8 cellular contexts compared by ENCODE assay signal in the genomic region with DNA sequence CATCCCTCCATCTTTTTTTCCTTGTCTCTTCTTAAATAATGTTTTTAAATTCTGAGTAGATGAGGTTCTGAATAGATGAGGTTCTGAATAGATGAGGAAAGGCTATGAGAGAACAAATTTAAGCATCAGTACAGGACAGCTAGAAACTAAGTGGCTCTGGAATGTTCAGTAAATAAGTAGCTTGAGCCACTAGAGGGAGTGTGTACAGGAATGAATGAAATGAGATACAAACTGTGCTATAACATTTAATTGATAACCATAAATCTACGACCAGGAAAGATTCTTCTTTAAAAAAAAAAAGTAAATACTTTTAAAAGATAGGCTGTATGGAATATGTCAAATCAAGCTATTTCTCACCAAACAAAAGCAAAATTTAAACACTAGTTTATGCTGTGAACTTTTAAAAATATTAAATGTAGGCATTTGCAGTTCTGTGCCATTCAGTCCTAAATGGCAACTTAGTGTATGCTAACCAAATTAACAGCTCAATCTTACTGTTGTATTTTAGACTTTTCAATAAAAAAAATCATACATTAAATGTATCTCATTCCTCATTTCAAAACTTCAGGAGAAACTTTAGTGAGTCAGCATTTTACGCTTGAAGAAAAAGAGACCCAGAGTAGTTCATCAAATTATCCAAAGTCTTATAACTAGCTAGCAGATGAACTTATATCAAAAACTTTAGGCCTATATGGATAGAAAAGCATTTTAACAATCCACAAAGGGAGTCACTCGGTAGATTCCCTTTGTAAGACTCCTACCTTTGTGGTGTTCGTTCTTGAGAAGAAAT.
DNase-seq lines count a peak whose midpoint lies in the region; ATAC-seq and TF ChIP-seq lines count a peak whose summit lies in the region.

No MANE protein-coding gene starts in this region.

- no peak for TF ChIP-seq POLR2A in adrenal gland (IDR thresholded peaks at IDR 0.05)

- no peaks in the 10 kb centered on the region for H3K36me3 Mint-ChIP-seq in type B pancreatic cell

- no peaks in the 10 kb centered on the region for H4K20me1 ChIP-seq in MM.1S (ENCODE audit: insufficient read depth, low read length)

- H3K9ac ChIP-seq in MM.1S (ENCODE audit: low read length), result no peak overlapping the region

- intact Hi-C loops in adrenal gland (cut with DNase I), result loop anchor here in 1 of 2 donors (10.0 kb wide), 1 partner anchor 160 kb away; no protein-coding TSS in a partner anchor

- H3K27ac ChIP-seq in MM.1S (ENCODE audit: low read length), result no peak overlapping the region
- H3K27ac ChIP-seq in adrenal gland, result no peak overlapping the region

- peaks cover 4% of the 10 kb centered on the region for H3K4me1 Mint-ChIP-seq in type B pancreatic cell (ENCODE audit: unreplicated experiment)

- no peak overlapping the region for H3K27ac Mint-ChIP-seq in type B pancreatic cell

- H3K4me1 ChIP-seq in MM.1S (ENCODE audit: low read length) (no peaks in the 10 kb centered on the region), adrenal gland (replicated peaks in 1 of 2) (no peaks in the 10 kb centered on the region)

- H3K4me3 Mint-ChIP-seq in type B pancreatic cell, result no peak overlapping the region

- no peaks in the 10 kb centered on the region for H3K9me3 Mint-ChIP-seq in type B pancreatic cell

- H3K4me2 ChIP-seq in MM.1S (ENCODE audit: low read depth, low read length), result no peak overlapping the region

- peak; percentile 18 for DNase-seq in Daoy (ENCODE audit: low read depth)
- peak; percentile 55 for DNase-seq in MM.1S
- no peak for DNase-seq in adrenal gland
- DNase-seq in iPS-NIHi11 (ENCODE audit: low spot score), result peak; percentile 24
- DNase-seq in type B pancreatic cell (ENCODE audit: extremely low spot score, unreplicated experiment), result no peak
- DNase-seq in hypothalamus (lab: John Stamatoyannopoulos, UW), result no peak
- no peak for DNase-seq in NCI-H1930 (lab: John Stamatoyannopoulos, UW)

- no peaks in the 10 kb centered on the region for H3K27me3 Mint-ChIP-seq in type B pancreatic cell

- H3K4me3 ChIP-seq in MM.1S (ENCODE audit: low read length), result no peak overlapping the region
- no peak overlapping the region for H3K4me3 ChIP-seq in adrenal gland

- no peaks in the 10 kb centered on the region for H3F3A ChIP-seq in MM.1S (ENCODE audit: insufficient read depth, low read length)

- no peaks in the 10 kb centered on the region for H3K27me3 ChIP-seq in MM.1S (replicated peaks; ENCODE audit: insufficient read depth, low read length)
- H3K27me3 ChIP-seq in adrenal gland, result no peaks in the 10 kb centered on the region

- no peak overlapping the region for H2AFZ ChIP-seq in MM.1S (ENCODE audit: low read length)

- ATAC-seq in GM21737 (IDR thresholded peaks at IDR 0.05; ENCODE audit: unreplicated experiment), result no peak

- H3K9me2 ChIP-seq in MM.1S (replicated peaks; ENCODE audit: insufficient read depth, low read length), result no peaks in the 10 kb centered on the region

- 73 to 75% (median 74%) methylated on average over 4 of the region's 4 CpGs for WGBS in adrenal gland, 4 donors

- TF ChIP-seq CTCF in MM.1S (IDR thresholded peaks at IDR 0.05; ENCODE audit: low read length) (peak; percentile 54), adrenal gland (IDR thresholded peaks at IDR 0.05) (peak; percentile 42 to 61 (median 53)), type B pancreatic cell (conservative IDR thresholded peaks at IDR 0.05) (peak; percentile 81)

- no peaks in the 10 kb centered on the region for H3K9me3 ChIP-seq in MM.1S (replicated peaks; ENCODE audit: insufficient read depth, low read length)
- no peaks in the 10 kb centered on the region for H3K9me3 ChIP-seq in adrenal gland (replicated peaks in 1 of 3)

- H3K36me3 ChIP-seq in MM.1S (replicated peaks; ENCODE audit: insufficient read depth, low read length) (no peaks in the 10 kb centered on the region), adrenal gland (replicated peaks in 1 of 2) (no peaks in the 10 kb centered on the region)

- H3K79me2 ChIP-seq in MM.1S (ENCODE audit: low read length), result no peaks in the 10 kb centered on the region

Comparison
In these comparisons a context has a peak if more than half of its experiments do, and no peak if none do; other contexts are left out.
1. DNase-seq: peak in Daoy (single experiment), MM.1S (single experiment) and iPS-NIHi11 (single experiment); none in adrenal gland (0 of 7), type B pancreatic cell (single experiment), hypothalamus (0 of 51) and NCI-H1930 (0 of 2).
2. Peak in every context shown above with its lines, with median percentiles within 50 percentile points of each other: CTCF ChIP-seq.